ENCODE assay signal across 18 cellular contexts in genomic region chr7:106744507-106745180, GRCh38.
DNase-seq lines count a peak whose midpoint lies in the region; ATAC-seq and TF ChIP-seq lines count a peak whose summit lies in the region.
"Had no signal": no experiment of that assay in that cellular context is flagged by ENCODE, and none has a peak within 500 bp of the region (broad histone marks: within the 10 kb centered on the region; RNA-seq: fewer than 3 reads in every experiment).

No MANE protein-coding gene starts in this region.

- H3K4me3 ChIP-seq in HEK293 (ENCODE audit: low read depth, low read length) (no peak overlapping the region), neuronal stem cell (ENCODE audit: low read length in 2 of 2) (no peak overlapping the region), left ventricle myocardium inferior (no peak overlapping the region)
- H3K4me3 ChIP-seq: testis had no signal

- no peak overlapping the region for H3K14ac ChIP-seq in neuronal stem cell (ENCODE audit: low read length)

- CTCF ChIA-PET in activated CD4-positive, alpha-beta memory T cell treated with anti-CD3 and anti-CD28 coated beads for 36 hours (lab: Charles Lee): interaction anchor here (0.8 to 2.9 kb wide), 3 partner anchors 8 to 202 kb away, joined by 3 to 11 read pairs (median 10); partner anchors contain the start of gene CCDC71L
- CTCF ChIA-PET in activated CD4-positive, alpha-beta memory T cell treated with anti-CD3 and anti-CD28 coated beads, Interleukin-2, amount 10 ng/mL, durations not matched to agents 7 days and 5 days (lab: Charles Lee): interaction anchor here (0.6 to 1.4 kb wide), 3 partner anchors 9 to 403 kb away, joined by 3 to 4 read pairs (median 4); no protein-coding TSS in a partner anchor
- CTCF ChIA-PET in HEK293 (lab: Yijun Ruan, JAX): interaction anchor here (0.5 to 1.4 kb wide), 6 partner anchors 9 to 536 kb away, joined by 3 to 6 read pairs (median 4); no protein-coding TSS in a partner anchor
- CTCF ChIA-PET in activated CD8-positive, alpha-beta T cell treated with anti-CD3 and anti-CD28 coated beads, Interleukin-2, amount 10 ng/mL, durations not matched to agents 7 days and 5 days (lab: Charles Lee): interaction anchor here (1.6 to 1.8 kb wide), 2 partner anchors 8 to 9 kb away, joined by 4 read pairs; no protein-coding TSS in a partner anchor

- TF ChIP-seq CTCF in HEK293 (tag by site-specific recombination; IDR thresholded peaks at IDR 0.05) (no peak), left ventricle myocardium inferior (IDR thresholded peaks at IDR 0.05; ENCODE audit: borderline replicate concordance) (no peak)

- no peak overlapping the region for H3K4ac ChIP-seq in neuronal stem cell (ENCODE audit: low read length)

- no peak overlapping the region for H2AK5ac ChIP-seq in neuronal stem cell (ENCODE audit: low read depth, low read length)

- DNase-seq in activated CD4-positive, alpha-beta memory T cell treated with anti-CD3 and anti-CD28 coated beads for 36 hours: peak; percentile 37
- DNase-seq in activated CD4-positive, alpha-beta memory T cell treated with anti-CD3 and anti-CD28 coated beads, Interleukin-2, amount 10 ng/mL, durations not matched to agents 7 days and 5 days: no peak
- DNase-seq in activated CD8-positive, alpha-beta T cell treated with anti-CD3 and anti-CD28 coated beads, Interleukin-2, amount 10 ng/mL, durations not matched to agents 7 days and 5 days: no peak
- DNase-seq in neuronal stem cell (ENCODE audit: low spot score) (peak; percentile 14), left ventricle myocardium inferior (no peak), immature natural killer cell (no peak), UCSD-AML1 (lab: John Stamatoyannopoulos, UW; ENCODE audit: unreplicated experiment) (no peak)
- DNase-seq: activated effector memory CD4-positive, alpha-beta T cell treated with anti-CD3 and anti-CD28 coated beads, Interleukin-2, amount 50 U/mL, for 16 hours; DMS53; hippocampal formation; KG1; NCI-H1105 treated with DMSO at 0.1 percent for 48 hours; NCI-H2107; NCI-H510A treated with DMSO at 0.1 percent for 48 hours; testis had no signal

- H3K4me2 ChIP-seq in neuronal stem cell (ENCODE audit: insufficient read depth, low read length, poor library complexity, severe bottlenecking): no peak overlapping the region

- intact Hi-C loops in activated CD4-positive, alpha-beta memory T cell treated with anti-CD3 and anti-CD28 coated beads for 36 hours (cut with micrococcal nuclease): loop anchor here (2.0 kb wide), 1 partner anchor 28 kb away; no protein-coding TSS in a partner anchor
- intact Hi-C loops in left ventricle myocardium inferior (cut with micrococcal nuclease): loop anchor here (5.0 kb wide), 1 partner anchor 572 kb away; no protein-coding TSS in a partner anchor

- no peak overlapping the region for H3K9ac ChIP-seq in neuronal stem cell (ENCODE audit: low read depth, low read length, poor library complexity)

- peaks cover 4% of the 10 kb centered on the region for H3K4me1 Mint-ChIP-seq in activated CD4-positive, alpha-beta memory T cell treated with anti-CD3 and anti-CD28 coated beads for 36 hours (ENCODE audit: low read depth)
- peaks cover 10% of the 10 kb centered on the region for H3K4me1 Mint-ChIP-seq in activated CD4-positive, alpha-beta memory T cell treated with anti-CD3 and anti-CD28 coated beads, Interleukin-2, amount 10 ng/mL, durations not matched to agents 7 days and 5 days
- H3K4me1 Mint-ChIP-seq in activated CD8-positive, alpha-beta T cell treated with anti-CD3 and anti-CD28 coated beads, Interleukin-2, amount 10 ng/mL, durations not matched to agents 7 days and 5 days (ENCODE audit: low read depth): peaks cover 5% of the 10 kb centered on the region
- H3K4me1 Mint-ChIP-seq in immature natural killer cell: no peaks in the 10 kb centered on the region

- H3K27ac ChIP-seq in HEK293 (ENCODE audit: extremely low read depth, low read depth, low read length) (no peak overlapping the region), neuronal stem cell (replicated peaks; ENCODE audit: low read length) (no peak overlapping the region), left ventricle myocardium inferior (replicated peaks) (no peak overlapping the region)
- H3K27ac ChIP-seq: testis had no signal

- H3K79me1 ChIP-seq in neuronal stem cell (ENCODE audit: low read depth, low read length): no peaks in the 10 kb centered on the region

- no peaks in the 10 kb centered on the region for H3K27me3 ChIP-seq in neuronal stem cell (ENCODE audit: control insufficient read depth in 3 of 3, insufficient read depth in 3 of 3, low read depth in 1 of 3, low read length in 3 of 3)
- no peaks in the 10 kb centered on the region for H3K27me3 ChIP-seq in left ventricle myocardium inferior (ENCODE audit: low read depth)
- H3K27me3 ChIP-seq: testis had no signal

- WGBS in neuronal stem cell (ENCODE audit: extremely low coverage in 2 of 2, insufficient read length in 2 of 2, insufficient replicate concordance in 1 of 2), 2 donors: no CpG with 5 or more reads among the region's 2 CpGs

- no peak overlapping the region for H2BK120ac ChIP-seq in neuronal stem cell (ENCODE audit: low read depth, low read length)

- H3K4me3 Mint-ChIP-seq in activated CD4-positive, alpha-beta memory T cell treated with anti-CD3 and anti-CD28 coated beads for 36 hours: no peak overlapping the region
- no peak overlapping the region for H3K4me3 Mint-ChIP-seq in activated CD4-positive, alpha-beta memory T cell treated with anti-CD3 and anti-CD28 coated beads, Interleukin-2, amount 10 ng/mL, durations not matched to agents 7 days and 5 days
- H3K4me3 Mint-ChIP-seq in activated CD8-positive, alpha-beta T cell treated with anti-CD3 and anti-CD28 coated beads, Interleukin-2, amount 10 ng/mL, durations not matched to agents 7 days and 5 days: no peak overlapping the region
- no peak overlapping the region for H3K4me3 Mint-ChIP-seq in immature natural killer cell
- H3K4me3 Mint-ChIP-seq: CD14-positive monocyte had no signal

- POLR2A ChIA-PET in activated CD4-positive, alpha-beta memory T cell treated with anti-CD3 and anti-CD28 coated beads for 36 hours (lab: Charles Lee): no interaction called here
- POLR2A ChIA-PET in activated CD4-positive, alpha-beta memory T cell treated with anti-CD3 and anti-CD28 coated beads, Interleukin-2, amount 10 ng/mL, durations not matched to agents 7 days and 5 days (lab: Charles Lee): no interaction called here
- POLR2A ChIA-PET in HEK293 (lab: Yijun Ruan, JAX): no interaction called here
- POLR2A ChIA-PET in activated CD8-positive, alpha-beta T cell treated with anti-CD3 and anti-CD28 coated beads, Interleukin-2, amount 10 ng/mL, durations not matched to agents 7 days and 5 days (lab: Charles Lee): interaction anchor here (0.6 kb wide), 1 partner anchor 102 kb away, joined by 3 read pairs; no protein-coding TSS in a partner anchor

- ATAC-seq in activated CD8-positive, alpha-beta T cell treated with anti-CD3 and anti-CD28 coated beads, Interleukin-2, amount 10 ng/mL, durations not matched to agents 7 days and 5 days: peak; percentile 30
- ATAC-seq: Right ventricle myocardium inferior had no signal

- H2BK15ac ChIP-seq in neuronal stem cell (ENCODE audit: low read length): no peak overlapping the region

- no peak overlapping the region for H2BK5ac ChIP-seq in neuronal stem cell (ENCODE audit: low read length)

- H4K91ac ChIP-seq in neuronal stem cell (ENCODE audit: low read depth, low read length, poor library complexity): no peak overlapping the region

- no peak overlapping the region for H4K8ac ChIP-seq in neuronal stem cell (ENCODE audit: low read depth, low read length)

- no peak overlapping the region for H3K18ac ChIP-seq in neuronal stem cell (ENCODE audit: low read length)

- peak overlapping the region; percentile 30 for H2AFZ ChIP-seq in neuronal stem cell (ENCODE audit: low read length)

- H3K9me3 ChIP-seq in HEK293 (ENCODE audit: control insufficient read depth, insufficient read depth, low read depth, low read length) (no peaks in the 10 kb centered on the region), neuronal stem cell (replicated peaks in 1 of 2; ENCODE audit: control insufficient read depth in 2 of 2, insufficient read depth in 1 of 2, low read depth in 1 of 2, low read length in 2 of 2) (no peaks in the 10 kb centered on the region), left ventricle myocardium inferior (replicated peaks) (no peaks in the 10 kb centered on the region)
- H3K9me3 ChIP-seq: testis had no signal

- peaks cover 6% of the 10 kb centered on the region for H3K27me3 Mint-ChIP-seq in activated CD4-positive, alpha-beta memory T cell treated with anti-CD3 and anti-CD28 coated beads for 36 hours
- peaks cover 2% of the 10 kb centered on the region for H3K27me3 Mint-ChIP-seq in activated CD4-positive, alpha-beta memory T cell treated with anti-CD3 and anti-CD28 coated beads, Interleukin-2, amount 10 ng/mL, durations not matched to agents 7 days and 5 days
- H3K27me3 Mint-ChIP-seq in activated CD8-positive, alpha-beta T cell treated with anti-CD3 and anti-CD28 coated beads, Interleukin-2, amount 10 ng/mL, durations not matched to agents 7 days and 5 days (ENCODE audit: low read depth): no peaks in the 10 kb centered on the region
- peaks cover 0 to 6% (median 3%) of the 10 kb centered on the region in 3 donors for H3K27me3 Mint-ChIP-seq in immature natural killer cell (ENCODE audit: low read depth in 3 of 3)

- H2BK12ac ChIP-seq in neuronal stem cell (ENCODE audit: low read length): no peak overlapping the region

- H3K23ac ChIP-seq in neuronal stem cell (ENCODE audit: low read depth, low read length, poor library complexity): no peak overlapping the region

- H3K9me3 Mint-ChIP-seq in activated CD4-positive, alpha-beta memory T cell treated with anti-CD3 and anti-CD28 coated beads for 36 hours: no peaks in the 10 kb centered on the region
- no peaks in the 10 kb centered on the region for H3K9me3 Mint-ChIP-seq in activated CD4-positive, alpha-beta memory T cell treated with anti-CD3 and anti-CD28 coated beads, Interleukin-2, amount 10 ng/mL, durations not matched to agents 7 days and 5 days
- no peaks in the 10 kb centered on the region for H3K9me3 Mint-ChIP-seq in activated CD8-positive, alpha-beta T cell treated with anti-CD3 and anti-CD28 coated beads, Interleukin-2, amount 10 ng/mL, durations not matched to agents 7 days and 5 days (ENCODE audit: insufficient read depth)
- no peaks in the 10 kb centered on the region for H3K9me3 Mint-ChIP-seq in immature natural killer cell

- no peaks in the 10 kb centered on the region for H3K36me3 Mint-ChIP-seq in activated CD4-positive, alpha-beta memory T cell treated with anti-CD3 and anti-CD28 coated beads for 36 hours
- no peaks in the 10 kb centered on the region for H3K36me3 Mint-ChIP-seq in activated CD4-positive, alpha-beta memory T cell treated with anti-CD3 and anti-CD28 coated beads, Interleukin-2, amount 10 ng/mL, durations not matched to agents 7 days and 5 days (ENCODE audit: low read depth)
- no peaks in the 10 kb centered on the region for H3K36me3 Mint-ChIP-seq in activated CD8-positive, alpha-beta T cell treated with anti-CD3 and anti-CD28 coated beads, Interleukin-2, amount 10 ng/mL, durations not matched to agents 7 days and 5 days (ENCODE audit: low read depth)
- H3K36me3 Mint-ChIP-seq in immature natural killer cell: no peaks in the 10 kb centered on the region
- H3K36me3 Mint-ChIP-seq: CD14-positive monocyte had no signal

- H3K36me3 ChIP-seq in HEK293 (ENCODE audit: control insufficient read depth in 2 of 2, insufficient read depth in 1 of 2, low read length in 2 of 2) (no peaks in the 10 kb centered on the region), neuronal stem cell (replicated peaks in 1 of 2; ENCODE audit: control insufficient read depth in 2 of 2, insufficient read depth in 2 of 2, low read length in 2 of 2) (no peaks in the 10 kb centered on the region), left ventricle myocardium inferior (no peaks in the 10 kb centered on the region)

- no peak overlapping the region for H3K27ac Mint-ChIP-seq in activated CD4-positive, alpha-beta memory T cell treated with anti-CD3 and anti-CD28 coated beads for 36 hours
- no peak overlapping the region for H3K27ac Mint-ChIP-seq in activated CD4-positive, alpha-beta memory T cell treated with anti-CD3 and anti-CD28 coated beads, Interleukin-2, amount 10 ng/mL, durations not matched to agents 7 days and 5 days
- H3K27ac Mint-ChIP-seq in activated CD8-positive, alpha-beta T cell treated with anti-CD3 and anti-CD28 coated beads, Interleukin-2, amount 10 ng/mL, durations not matched to agents 7 days and 5 days: no peak overlapping the region
- H3K27ac Mint-ChIP-seq in immature natural killer cell: no peak overlapping the region
- H3K27ac Mint-ChIP-seq: CD14-positive monocyte had no signal

- H3K4me1 ChIP-seq in HEK293 (ENCODE audit: control insufficient read depth, insufficient read depth, low read length): no peaks in the 10 kb centered on the region
- peaks cover 0 to 4% of the 10 kb centered on the region in 2 donors for H3K4me1 ChIP-seq in neuronal stem cell (ENCODE audit: control insufficient read depth in 2 of 2, insufficient read depth in 1 of 2, low read depth in 1 of 2, low read length in 2 of 2)
- peaks cover 10% of the 10 kb centered on the region for H3K4me1 ChIP-seq in left ventricle myocardium inferior
- H3K4me1 ChIP-seq: testis had no signal

Comparison
In these comparisons a context has a peak if more than half of its experiments do, and no peak if none do; other contexts are left out.
1. DNase-seq: peak in activated CD4-positive, alpha-beta memory T cell treated with anti-CD3 and anti-CD28 coated beads for 36 hours (single experiment) and neuronal stem cell (single experiment); none in activated CD4-positive, alpha-beta memory T cell treated with anti-CD3 and anti-CD28 coated beads, Interleukin-2, amount 10 ng/mL, durations not matched to agents 7 days and 5 days (single experiment), activated CD8-positive, alpha-beta T cell treated with anti-CD3 and anti-CD28 coated beads, Interleukin-2, amount 10 ng/mL, durations not matched to agents 7 days and 5 days (single experiment), left ventricle myocardium inferior (single experiment), immature natural killer cell (0 of 3) and UCSD-AML1 (single experiment).